In genomic region chr11:95924414-95924760, GRCh38 we compare ENCODE assay signal across 8 cellular contexts. TPM values are rescaled to one million over a fixed set of nuclear protein-coding genes. Genes with fewer than 3 reads are reported as not detected.
DNase-seq lines count a peak whose midpoint lies in the region; ATAC-seq and TF ChIP-seq lines count a peak whose summit lies in the region.

No MANE protein-coding gene starts in this region.

- no peak for TF ChIP-seq CTCF in 22Rv1 (IDR thresholded peaks at IDR 0.05)

- peak overlapping the region; percentile 69 for H3K4me3 ChIP-seq in mesodermal cell (ENCODE audit: extremely low read depth, insufficient read depth, low read length, poor library complexity, severe bottlenecking)

- H3K4me1 ChIP-seq in mesodermal cell (ENCODE audit: control insufficient read depth, insufficient read depth, low read length, poor library complexity, severe bottlenecking): peaks cover 8% of the 10 kb centered on the region

- H3K27ac ChIP-seq in 22Rv1: peak overlapping the region; percentile 85
- H3K27ac ChIP-seq in mesodermal cell (ENCODE audit: low read depth, low read length, severe bottlenecking): peak overlapping the region; percentile 92

- H3K9me3 ChIP-seq in mesodermal cell (ENCODE audit: control insufficient read depth, low read length): no peaks in the 10 kb centered on the region

- DNase-seq in NCI-H526 treated with DMSO at 0.1 percent for 48 hours (lab: John Stamatoyannopoulos, UW): peak; percentile 75
- DNase-seq in dedifferentiated amniotic fluid mesenchymal stem cell (ENCODE audit: extremely low spot score): peak; percentile 39
- DNase-seq in AG20443 (ENCODE audit: low spot score): no peak

- peaks cover 3% of the 10 kb centered on the region for H3K36me3 ChIP-seq in mesodermal cell (ENCODE audit: control insufficient read depth, insufficient read depth, low read length)

- 0 to 7% methylated on average over 1 to 2 of the region's 4 CpGs for WGBS in mesodermal cell (ENCODE audit: insufficient coverage in 2 of 2), 2 experiments

- ATAC-seq in GM18511 (IDR thresholded peaks at IDR 0.05; ENCODE audit: unreplicated experiment): peak; percentile 11
- no peak for ATAC-seq in GM21381 (IDR thresholded peaks at IDR 0.05; ENCODE audit: unreplicated experiment)
- ATAC-seq in HG03139 (IDR thresholded peaks at IDR 0.05; ENCODE audit: unreplicated experiment): no peak

RNA-seq across cellular contexts. Expression of gene MTMR2, which starts 0.5 kb away (rescaled TPM):
- polyA plus RNA-seq in mesodermal cell (2013, experiment 1 of 2): 58.9 TPM
- 56.8 TPM for polyA plus RNA-seq in mesodermal cell (2013, experiment 2 of 2)
